ENCODE assay signal across 8 cellular contexts in the genomic region with DNA sequence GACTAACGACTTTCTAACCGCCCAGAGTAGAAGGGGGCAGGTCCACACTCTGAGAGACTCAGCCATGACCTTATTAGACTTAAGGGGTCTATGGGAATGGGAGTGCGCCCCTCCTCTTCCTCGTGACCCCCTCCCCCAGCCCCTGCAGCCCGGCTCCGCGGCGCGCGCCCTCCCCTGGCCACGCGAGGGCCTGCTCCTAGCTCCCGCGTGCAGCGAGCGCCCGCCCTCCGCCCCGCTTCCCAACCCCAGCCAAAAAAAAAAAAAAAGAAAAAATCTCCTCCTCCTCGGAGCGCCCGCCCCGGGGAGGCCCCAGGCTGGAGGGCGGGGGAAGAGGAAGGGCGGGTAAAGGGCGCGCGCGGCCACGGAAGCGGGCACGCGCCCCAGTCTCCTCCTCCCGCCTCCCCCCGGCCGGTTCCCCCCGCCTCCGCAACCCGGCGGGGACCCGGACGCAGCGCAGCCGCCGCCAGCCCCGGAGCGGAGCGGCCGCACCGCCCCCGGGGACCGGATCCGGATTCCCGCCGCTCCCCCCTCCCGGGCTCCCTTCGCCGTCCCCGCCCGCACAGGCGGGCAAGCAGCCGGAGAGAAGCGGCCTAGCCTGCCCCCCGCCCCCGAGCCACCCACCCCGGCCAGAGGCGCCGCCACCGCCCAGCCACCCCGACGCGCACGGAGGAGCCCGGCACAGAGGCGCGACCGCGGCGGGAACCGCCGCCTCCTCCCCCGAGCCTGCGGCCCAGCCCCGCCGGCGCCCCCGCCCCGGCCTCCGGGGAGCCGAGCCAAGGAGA. TPM values are rescaled to one million over a fixed set of nuclear protein-coding genes. Genes with fewer than 3 reads are reported as not detected.
DNase-seq lines count a peak whose midpoint lies in the region; ATAC-seq and TF ChIP-seq lines count a peak whose summit lies in the region.

No MANE protein-coding gene starts in this region.

- peaks cover 0 to 26% (median 11%) of the 10 kb centered on the region in 4 donors for H3K4me1 ChIP-seq in right lobe of liver

- peak overlapping the region; percentile 87 to 97 (median 96) for H3K27ac ChIP-seq in right lobe of liver

- no peaks in the 10 kb centered on the region for H3K9me3 ChIP-seq in right lobe of liver

- WGBS in right lobe of liver (ENCODE audit: insufficient coverage, low coverage, low lambda C conversion rate, missing lambda C conversion rate): 4% methylated on average over 18 of the region's 90 CpGs

- peaks cover 9 to 36% (median 19%) of the 10 kb centered on the region in 4 donors for H3K36me3 ChIP-seq in right lobe of liver

- H3K4me3 ChIP-seq in AG09309 (ENCODE audit: control insufficient read depth, low read depth, low read length) (peak overlapping the region; percentile 77), right lobe of liver (peak overlapping the region; percentile 82 to 97 (median 93))

- intact Hi-C loops in right lobe of liver (cut with DNase I): loop anchor here in 1 of 2 donors (10.0 kb wide), 1 partner anchor 136 kb away; no protein-coding TSS in a partner anchor

- no peak for TF ChIP-seq POLR2A in right lobe of liver (IDR thresholded peaks at IDR 0.05)

- peak; percentile 40 for ATAC-seq in GM19035 (IDR thresholded peaks at IDR 0.05; ENCODE audit: unreplicated experiment)
- peak; percentile 38 for ATAC-seq in HG03442 (IDR thresholded peaks at IDR 0.05; ENCODE audit: unreplicated experiment)
- peak; percentile 74 to 85 (median 74) for ATAC-seq in right lobe of liver

- H3K27me3 ChIP-seq in right lobe of liver: no peaks in the 10 kb centered on the region

- DNase-seq in AG09309 (ENCODE audit: low read depth): no peak
- peak; percentile 46 for DNase-seq in NCI-H524 treated with DMSO at 0.1 percent for 48 hours (lab: John Stamatoyannopoulos, UW)
- peak; percentile 85 for DNase-seq in activated CD4-positive, alpha-beta T cell treated with anti-CD3 and anti-CD28 coated beads, Interleukin-2, amount 50 U/mL, for 1 hour
- peak; percentile 91 for DNase-seq in dermis blood vessel endothelial cell
- DNase-seq in right lobe of liver: peak; percentile 92 to 94 (median 93)
- DNase-seq in stimulated activated CD4-positive, alpha-beta T cell treated with anti-CD3 and anti-CD28 coated beads, Interleukin-4, amount 100 ng/mL, for 1 hour: peak; percentile 86

- TF ChIP-seq CTCF in AG09309 (IDR thresholded peaks at IDR 0.05; ENCODE audit: control insufficient read depth, insufficient read depth, low read depth, low read length, missing control alignments) (peak; percentile 47), right lobe of liver (IDR thresholded peaks at IDR 0.05) (peak; percentile 34 to 74 (median 68))

RNA-seq across cellular contexts. Expression of gene UBTF, which starts 0.9 kb away (rescaled TPM):
- total RNA-seq in dermis blood vessel endothelial cell (59.2 and 68.4 TPM in 2 replicates), right lobe of liver (10 to 100 TPM; 22.3 to 35.9 (median 32.0) TPM)

RNA-seq across cellular contexts. Expression of gene ATXN7L3, which starts 18.9 kb away (rescaled TPM):
- 51.1 and 67.7 TPM in 2 replicates for total RNA-seq in dermis blood vessel endothelial cell
- 10 to 100 TPM; 20.3 to 26.8 (median 22.1) TPM for total RNA-seq in right lobe of liver

RNA-seq across cellular contexts. Expression of gene TMUB2, which starts 31.8 kb away (rescaled TPM):
- total RNA-seq in dermis blood vessel endothelial cell (37.0 and 40.2 TPM in 2 replicates), right lobe of liver (10 to 100 TPM; 13.8 to 18.0 (median 15.7) TPM)

RNA-seq across cellular contexts. Expression of gene ASB16, which starts 48.0 kb away (rescaled TPM):
- total RNA-seq in dermis blood vessel endothelial cell: 0.17 TPM in 1 of 2 replicates, not detected in the other
- 1 to 10 TPM in 1 of 6 experiments, not detected in 5; 1.5 TPM for total RNA-seq in right lobe of liver

RNA-seq across cellular contexts. Expression of gene SLC4A1, which starts 49.4 kb away (rescaled TPM):
- total RNA-seq in dermis blood vessel endothelial cell: not detected in 2 replicates
- 10 to 100 TPM in 1 of 6 experiments, 1 to 10 TPM in 2, under 1 TPM in 3; 0.06 to 31.8 (median 1.2) TPM for total RNA-seq in right lobe of liver
